Comparison of ENCODE assay signal across 9 cellular contexts in the genomic region with DNA sequence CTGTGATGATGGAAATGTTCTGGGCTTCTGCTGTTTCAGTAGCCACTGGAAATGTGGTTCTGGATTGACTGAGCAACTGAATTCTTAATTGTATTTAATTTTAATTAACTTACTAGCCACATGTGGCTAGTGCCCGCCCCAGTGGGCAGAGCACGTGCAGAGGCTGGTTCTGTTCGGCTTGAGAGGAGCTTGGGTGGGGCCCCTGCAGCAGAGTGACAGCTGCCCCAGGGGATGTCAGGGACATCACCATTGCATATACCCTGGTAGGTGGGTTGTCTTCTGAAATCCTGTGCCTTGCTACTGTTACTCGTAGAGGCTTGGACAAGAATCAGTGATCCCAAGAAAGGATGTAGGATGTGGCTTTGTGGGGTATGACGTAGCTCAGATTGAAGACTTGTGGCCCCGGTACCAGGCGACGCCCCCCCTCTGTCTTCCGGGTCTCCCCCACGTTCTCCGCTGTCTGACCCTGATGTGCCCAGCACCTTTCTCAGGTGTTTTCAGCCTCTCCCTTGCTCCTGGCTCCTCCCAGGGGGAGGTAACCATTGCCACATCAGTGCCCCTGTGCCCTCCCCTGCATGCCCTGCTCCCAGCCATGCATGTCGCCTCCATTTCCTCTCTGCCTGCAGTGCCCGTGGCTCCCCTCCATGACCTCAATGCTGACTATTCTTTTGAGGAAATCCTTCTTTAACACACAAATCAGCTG.
A peak's percentile ranks its signal among the peaks of the same experiment; 100 is the strongest.
DNase-seq lines count a peak whose midpoint lies in the region; ATAC-seq and TF ChIP-seq lines count a peak whose summit lies in the region.
"Had no signal": no experiment of that assay in that cellular context is flagged by ENCODE, and none has a peak within 500 bp of the region (broad histone marks: within the 10 kb centered on the region; RNA-seq: fewer than 3 reads in every experiment).

No MANE protein-coding gene starts in this region.

- POLR2A ChIA-PET in SK-N-SH (lab: Yijun Ruan, JAX) = no interaction called here

- ATAC-seq in SK-N-SH treated with all-trans-retinoic acid at 6 μM for 48 hours = no peak
- ATAC-seq in sciatic nerve = peak; percentile 50
- no peak for ATAC-seq in GM21390 (IDR thresholded peaks at IDR 0.05; ENCODE audit: unreplicated experiment)

- no peaks in the 10 kb centered on the region for H3K9me3 Mint-ChIP-seq in brain

- peaks cover 15% of the 10 kb centered on the region for H3K79me2 ChIP-seq in SK-N-SH (ENCODE audit: insufficient read depth)

- peaks cover 10 to 15% of the 10 kb centered on the region in 2 experiments; a peak in 3 of 4 replicates for H3K4me1 ChIP-seq in SK-N-SH (ENCODE audit: control insufficient read depth in 1 of 2, insufficient read depth in 2 of 2, low read depth in 1 of 2, low read length in 1 of 2)

- peak overlapping the region; percentile 15 to 91 (median 61) for H3K27ac Mint-ChIP-seq in brain

- no peak for TF ChIP-seq RAD21 in SK-N-SH (IDR thresholded peaks at IDR 0.05; ENCODE audit: low read length)

- H3K27me3 ChIP-seq in SK-N-SH (ENCODE audit: insufficient read depth) = no peaks in the 10 kb centered on the region

- H3K4me3 ChIP-seq in SK-N-SH (ENCODE audit: low read depth in 2 of 2, low read length in 1 of 2) = no peak overlapping the region

- CTCF ChIA-PET in SK-N-SH (lab: Yijun Ruan, JAX) = no interaction called here

- 94% methylated on average over 13 of the region's 13 CpGs for WGBS in SK-N-SH (ENCODE audit: low lambda C conversion rate)

- no peaks in the 10 kb centered on the region for H3K27me3 Mint-ChIP-seq in brain

- H3K4me2 ChIP-seq in SK-N-SH = no peak overlapping the region

- peaks cover 62% of the 10 kb centered on the region for H3K4me1 Mint-ChIP-seq in brain

- H3F3A ChIP-seq in SK-N-SH (replicated peaks; ENCODE audit: insufficient read depth) = peaks cover 3% of the 10 kb centered on the region

- H3K9me2 ChIP-seq in SK-N-SH = no peaks in the 10 kb centered on the region

- no peak overlapping the region for H3K27ac ChIP-seq in SK-N-SH (ENCODE audit: low read depth in 2 of 2, low read length in 1 of 2)

- intact Hi-C loops in sciatic nerve (cut with DNase I) = no loop called here

- H3K9me3 ChIP-seq in SK-N-SH = no peaks in the 10 kb centered on the region

- no peaks in the 10 kb centered on the region; the same call in 1 of the 2 replicates for H4K20me1 ChIP-seq in SK-N-SH (ENCODE audit: insufficient read depth)

- no peak for TF ChIP-seq CTCF in SK-N-SH (IDR thresholded peaks at IDR 0.05)
- TF ChIP-seq CTCF in brain (conservative IDR thresholded peaks at IDR 0.05) = no peak

- no peak overlapping the region for H2AFZ ChIP-seq in SK-N-SH (ENCODE audit: low read depth)

- TF ChIP-seq EP300 in SK-N-SH (IDR thresholded peaks at IDR 0.05; ENCODE audit: borderline replicate concordance in 1 of 2, low read depth in 1 of 2, low read length in 1 of 2) = no peak

- no peak overlapping the region for H3K9ac ChIP-seq in SK-N-SH

- H3K36me3 ChIP-seq in SK-N-SH (replicated peaks in 1 of 2; ENCODE audit: control insufficient read depth in 1 of 2, insufficient read depth in 2 of 2, low read length in 1 of 2) = no peaks in the 10 kb centered on the region

- DNase-seq in SK-N-SH (peak; percentile 33), NCI-H1436 (lab: John Stamatoyannopoulos, UW) (peak; percentile 73), sciatic nerve (ENCODE audit: low spot score) (no peak)
- no peak for DNase-seq in stimulated activated CD4-positive, alpha-beta T cell treated with anti-CD3 and anti-CD28 coated beads, Interleukin-1b, Interleukin-23, amount 100 ng/mL, for 48 hours
- DNase-seq in activated effector memory CD4-positive, alpha-beta T cell treated with anti-CD3 and anti-CD28 coated beads, Interleukin-2, amount 50 U/mL, for 16 hours = no peak
- DNase-seq: T1000 had no signal

- H3K36me3 Mint-ChIP-seq in brain = no peaks in the 10 kb centered on the region

- peak overlapping the region in 2 of 5 experiments; percentile 6 to 10 for H3K4me3 Mint-ChIP-seq in brain

TF ChIP-seq in SK-N-SH, 30 proteins besides CTCF, POLR2A, EP300 and RAD21 (continues in another document):
- TF ChIP-seq SIN3A (IDR thresholded peaks at IDR 0.05; ENCODE audit: borderline replicate concordance, low read depth, low read length) (no peak), ELF1 (IDR thresholded peaks at IDR 0.05) (no peak), EZH2phosphoT487 (IDR thresholded peaks at IDR 0.05; ENCODE audit: borderline replicate concordance, low read depth) (no peak), FOSL2 (IDR thresholded peaks at IDR 0.05; ENCODE audit: borderline replicate concordance, low read depth) (no peak), POLR2AphosphoS5 (IDR thresholded peaks at IDR 0.05; ENCODE audit: low read depth, low read length) (no peak), RCOR1 (IDR thresholded peaks at IDR 0.05; ENCODE audit: low read length) (no peak), MXI1 (IDR thresholded peaks at IDR 0.05; ENCODE audit: low read depth, low read length) (no peak), CHD2 (IDR thresholded peaks at IDR 0.05; ENCODE audit: low read length, partially characterized antibody) (no peak), TAF1 (IDR thresholded peaks at IDR 0.05; ENCODE audit: borderline replicate concordance, low read depth, low read length) (no peak), RFX5 (IDR thresholded peaks at IDR 0.05; ENCODE audit: low read length) (no peak)
- TF ChIP-seq, protein P1, sequence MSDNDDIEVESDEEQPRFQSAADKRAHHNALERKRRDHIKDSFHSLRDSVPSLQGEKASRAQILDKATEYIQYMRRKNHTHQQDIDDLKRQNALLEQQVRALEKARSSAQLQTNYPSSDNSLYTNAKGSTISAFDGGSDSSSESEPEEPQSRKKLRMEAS (IDR thresholded peaks at IDR 0.05; ENCODE audit: low read depth) = no peak
- TF ChIP-seq, protein P2, sequence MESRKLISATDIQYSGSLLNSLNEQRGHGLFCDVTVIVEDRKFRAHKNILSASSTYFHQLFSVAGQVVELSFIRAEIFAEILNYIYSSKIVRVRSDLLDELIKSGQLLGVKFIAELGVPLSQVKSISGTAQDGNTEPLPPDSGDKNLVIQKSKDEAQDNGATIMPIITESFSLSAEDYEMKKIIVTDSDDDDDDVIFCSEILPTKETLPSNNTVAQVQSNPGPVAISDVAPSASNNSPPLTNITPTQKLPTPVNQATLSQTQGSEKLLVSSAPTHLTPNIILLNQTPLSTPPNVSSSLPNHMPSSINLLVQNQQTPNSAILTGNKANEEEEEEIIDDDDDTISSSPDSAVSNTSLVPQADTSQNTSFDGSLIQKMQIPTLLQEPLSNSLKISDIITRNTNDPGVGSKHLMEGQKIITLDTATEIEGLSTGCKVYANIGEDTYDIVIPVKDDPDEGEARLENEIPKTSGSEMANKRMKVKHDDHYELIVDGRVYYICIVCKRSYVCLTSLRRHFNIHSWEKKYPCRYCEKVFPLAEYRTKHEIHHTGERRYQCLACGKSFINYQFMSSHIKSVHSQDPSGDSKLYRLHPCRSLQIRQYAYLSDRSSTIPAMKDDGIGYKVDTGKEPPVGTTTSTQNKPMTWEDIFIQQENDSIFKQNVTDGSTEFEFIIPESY (IDR thresholded peaks at IDR 0.05; ENCODE audit: borderline replicate concordance, low read depth) = no peak

TF ChIP-seq in SK-N-SH treated with all-trans-retinoic acid at 6 μM for 48 hours, 23 proteins besides CTCF, POLR2A, EP300 and RAD21:
- TF ChIP-seq ISL1 (CRISPR knock-in tag; IDR thresholded peaks at IDR 0.05) (no peak), ZFP3 (CRISPR knock-in tag; IDR thresholded peaks at IDR 0.05) (no peak), ZC3H10 (CRISPR knock-in tag; IDR thresholded peaks at IDR 0.05) (no peak), ARNTL (CRISPR knock-in tag; IDR thresholded peaks at IDR 0.05; ENCODE audit: borderline replicate concordance, low read depth) (no peak), TOX (CRISPR knock-in tag; IDR thresholded peaks at IDR 0.05; ENCODE audit: borderline replicate concordance) (no peak), PPARA (CRISPR knock-in tag; IDR thresholded peaks at IDR 0.05; ENCODE audit: borderline replicate concordance) (no peak)
- TF ChIP-seq, protein P3, sequence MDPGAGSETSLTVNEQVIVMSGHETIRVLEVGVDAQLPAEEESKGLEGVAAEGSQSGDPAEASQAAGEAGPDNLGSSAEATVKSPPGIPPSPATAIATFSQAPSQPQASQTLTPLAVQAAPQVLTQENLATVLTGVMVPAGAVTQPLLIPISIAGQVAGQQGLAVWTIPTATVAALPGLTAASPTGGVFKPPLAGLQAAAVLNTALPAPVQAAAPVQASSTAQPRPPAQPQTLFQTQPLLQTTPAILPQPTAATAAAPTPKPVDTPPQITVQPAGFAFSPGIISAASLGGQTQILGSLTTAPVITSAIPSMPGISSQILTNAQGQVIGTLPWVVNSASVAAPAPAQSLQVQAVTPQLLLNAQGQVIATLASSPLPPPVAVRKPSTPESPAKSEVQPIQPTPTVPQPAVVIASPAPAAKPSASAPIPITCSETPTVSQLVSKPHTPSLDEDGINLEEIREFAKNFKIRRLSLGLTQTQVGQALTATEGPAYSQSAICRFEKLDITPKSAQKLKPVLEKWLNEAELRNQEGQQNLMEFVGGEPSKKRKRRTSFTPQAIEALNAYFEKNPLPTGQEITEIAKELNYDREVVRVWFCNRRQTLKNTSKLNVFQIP (CRISPR knock-in tag; IDR thresholded peaks at IDR 0.05; ENCODE audit: borderline replicate concordance, low read depth) = no peak

Comparison
In these comparisons a context has a peak if more than half of its experiments do, and no peak if none do; other contexts are left out.
1. DNase-seq: peak in SK-N-SH (single experiment) and NCI-H1436 (single experiment); none in sciatic nerve (single experiment), stimulated activated CD4-positive, alpha-beta T cell treated with anti-CD3 and anti-CD28 coated beads, Interleukin-1b, Interleukin-23, amount 100 ng/mL, for 48 hours (single experiment) and activated effector memory CD4-positive, alpha-beta T cell treated with anti-CD3 and anti-CD28 coated beads, Interleukin-2, amount 50 U/mL, for 16 hours (single experiment).